Comparison of ENCODE assay signal across 16 cellular contexts in the genomic region with DNA sequence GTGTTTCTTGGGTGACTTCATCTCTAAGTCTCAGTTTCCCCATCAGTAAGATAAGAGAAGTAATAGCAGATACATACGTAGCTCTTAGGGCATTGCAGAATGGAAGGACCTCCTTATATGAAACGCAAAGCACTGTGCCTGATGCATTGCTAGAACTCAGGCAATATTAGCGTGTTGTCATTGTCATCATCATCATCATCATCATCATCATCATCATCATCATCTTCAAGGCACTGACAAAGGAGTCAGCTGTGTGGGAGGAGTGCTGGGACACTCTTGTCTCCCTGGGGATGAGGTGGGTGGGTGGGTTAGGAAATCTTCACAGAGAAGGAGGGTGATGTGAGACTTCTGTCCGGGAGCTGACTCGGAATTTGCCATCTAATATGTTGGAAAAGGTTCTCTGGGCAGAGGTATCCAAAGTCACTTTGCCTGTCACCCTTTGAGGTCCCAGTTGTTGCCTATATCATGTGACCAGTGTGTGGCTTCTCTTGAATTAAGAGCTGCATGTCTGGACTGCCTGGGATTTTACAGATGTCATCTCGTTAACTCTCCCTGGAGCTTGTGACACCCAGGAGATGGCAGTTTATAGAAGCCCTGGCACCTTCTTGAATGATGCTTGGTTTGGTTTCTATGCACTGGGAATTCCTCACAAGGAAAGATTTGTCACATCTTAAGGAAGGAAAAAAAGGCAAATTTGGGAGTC. TPM values are rescaled to one million over a fixed set of nuclear protein-coding genes. Genes with fewer than 3 reads are reported as not detected.
A peak's percentile ranks its signal among the peaks of the same experiment; 100 is the strongest.
DNase-seq lines count a peak whose midpoint lies in the region; ATAC-seq and TF ChIP-seq lines count a peak whose summit lies in the region.
"Had no signal": no experiment of that assay in that cellular context is flagged by ENCODE, and none has a peak within 500 bp of the region (broad histone marks: within the 10 kb centered on the region; RNA-seq: fewer than 3 reads in every experiment).

No MANE protein-coding gene starts in this region.

- TF ChIP-seq CTCF in HFFc6 (IDR thresholded peaks at IDR 0.05) (no peak), ascending aorta (IDR thresholded peaks at IDR 0.05) (no peak), gastroesophageal sphincter (IDR thresholded peaks at IDR 0.05) (no peak), stomach (IDR thresholded peaks at IDR 0.05) (no peak)

- peak overlapping the region; percentile 36 for H3K4me3 Mint-ChIP-seq in HFFc6
- H3K4me3 Mint-ChIP-seq: CD4-positive, alpha-beta memory T cell; natural killer cell treated with Interleukin-12 subunit alpha and Interleukin-12 subunit beta and Interleukin-15 and Interleukin-18, amount 100 ng/mL, for 72 hours had no signal

- H3K4me1 ChIP-seq in ascending aorta = peaks cover 6 to 50% of the 10 kb centered on the region in 2 donors
- H3K4me1 ChIP-seq in gastroesophageal sphincter = peaks cover 0 to 46% (median 12%) of the 10 kb centered on the region in 3 donors
- H3K4me1 ChIP-seq in stomach = peaks cover 5 to 45% (median 23%) of the 10 kb centered on the region in 4 donors
- H3K4me1 ChIP-seq: HAP-1 had no signal

- H3K4me3 ChIP-seq in ascending aorta = no peak overlapping the region
- no peak overlapping the region for H3K4me3 ChIP-seq in gastroesophageal sphincter
- H3K4me3 ChIP-seq in stomach = no peak overlapping the region
- H3K4me3 ChIP-seq: HAP-1, lower lobe of right lung had no signal

- H3K9me3 Mint-ChIP-seq in HFFc6 = no peaks in the 10 kb centered on the region
- H3K9me3 Mint-ChIP-seq: CD4-positive, alpha-beta memory T cell; natural killer cell treated with Interleukin-12 subunit alpha and Interleukin-12 subunit beta and Interleukin-15 and Interleukin-18, amount 100 ng/mL, for 72 hours had no signal

- peaks cover 7% of the 10 kb centered on the region; the same call in 1 of the 2 replicates for H3K36me3 Mint-ChIP-seq in HFFc6 (ENCODE audit: low read depth)
- H3K36me3 Mint-ChIP-seq: CD4-positive, alpha-beta memory T cell; natural killer cell treated with Interleukin-12 subunit alpha and Interleukin-12 subunit beta and Interleukin-15 and Interleukin-18, amount 100 ng/mL, for 72 hours had no signal

- TF ChIP-seq POLR2A in gastroesophageal sphincter (IDR thresholded peaks at IDR 0.05) (no peak), stomach (IDR thresholded peaks at IDR 0.05) (no peak)

- intact Hi-C loops in ascending aorta (cut with DNase I) = loop anchor here (10.0 kb wide), 1 partner anchor 324 kb away; no protein-coding TSS in a partner anchor
- intact Hi-C loops in stomach (cut with DNase I; ENCODE audit: low total_unique reads) = no loop called here

- peaks cover 49% of the 10 kb centered on the region for H3K4me1 Mint-ChIP-seq in HFFc6 (ENCODE audit: low read depth)

- H3K27ac Mint-ChIP-seq in HFFc6 = peak overlapping the region; percentile 76
- H3K27ac Mint-ChIP-seq: CD4-positive, alpha-beta memory T cell; natural killer cell treated with Interleukin-12 subunit alpha and Interleukin-12 subunit beta and Interleukin-15 and Interleukin-18, amount 100 ng/mL, for 72 hours had no signal

- no peak for ATAC-seq in gastroesophageal sphincter
- ATAC-seq: natural killer cell treated with Interleukin-12 subunit alpha and Interleukin-12 subunit beta and Interleukin-15 and Interleukin-18, amount 100 ng/mL, for 72 hours had no signal

- DNase-seq in HFFc6 = no peak
- peak in 1 of 2 donors; percentile 40 for DNase-seq in ascending aorta (ENCODE audit: low spot score in 2 of 2)
- no peak for DNase-seq in stomach
- no peak for DNase-seq in 8988T
- DNase-seq in HCEC 1CT = no peak
- DNase-seq in Kasumi-1 (lab: John Stamatoyannopoulos, UW) = no peak
- no peak for DNase-seq in cerebellum (ENCODE audit: low spot score)
- DNase-seq: CD4-positive, alpha-beta memory T cell; effector CD4-positive, alpha-beta T cell; lower lobe of right lung had no signal

- H3K9me3 ChIP-seq in ascending aorta (no peaks in the 10 kb centered on the region), gastroesophageal sphincter (no peaks in the 10 kb centered on the region), stomach (no peaks in the 10 kb centered on the region)
- H3K9me3 ChIP-seq: HAP-1, lower lobe of right lung had no signal

- TF ChIP-seq EP300 in gastroesophageal sphincter (IDR thresholded peaks at IDR 0.05) = no peak
- no peak for TF ChIP-seq EP300 in stomach (IDR thresholded peaks at IDR 0.05)

- H3K36me3 ChIP-seq in ascending aorta (no peaks in the 10 kb centered on the region), gastroesophageal sphincter (peaks cover 0 to 14% of the 10 kb centered on the region in 2 donors), stomach (no peaks in the 10 kb centered on the region)
- H3K36me3 ChIP-seq: HAP-1, lower lobe of right lung had no signal

- H3K27ac ChIP-seq in ascending aorta (peak overlapping the region; percentile 37 to 56), gastroesophageal sphincter (peak overlapping the region in 3 of 4 donors; percentile 52 to 67 (median 54)), stomach (peak overlapping the region in 4 of 5 donors; percentile 40 to 64 (median 57))
- H3K27ac ChIP-seq: lower lobe of right lung had no signal

- WGBS in gastroesophageal sphincter (ENCODE audit: low coverage in 1 of 2), 2 donors = 90 to 98% methylated on average over 2 to 6 of the region's 6 CpGs
- 93 to 96% (median 94%) methylated on average over 6 of the region's 6 CpGs for WGBS in stomach, 5 donors

- H3K27me3 ChIP-seq in ascending aorta (no peaks in the 10 kb centered on the region), gastroesophageal sphincter (no peaks in the 10 kb centered on the region), stomach (peaks cover 0 to 4% (median 0%) of the 10 kb centered on the region in 3 donors)

- peaks cover 12% of the 10 kb centered on the region for H3K27me3 Mint-ChIP-seq in HFFc6 (ENCODE audit: insufficient read depth)

RNA-seq across cellular contexts. Expression of a gene that starts 7.0 kb away (rescaled TPM):
- total RNA-seq in HFFc6 (2021; fragmentation: NEBNext Ultra II Directional; extraction: Animal tissue kit (Norgen Biotek cat#: 25700)) = 10 to 100 TPM; 55.0 to 67.2 (median 61.9) TPM
- 112 TPM for total RNA-seq in ascending aorta
- 100 to 1,000 TPM; 107 to 137 (median 111) TPM for total RNA-seq in gastroesophageal sphincter
- total RNA-seq in stomach = 10 to 100 TPM; 45.9 to 81.2 (median 69.5) TPM
- 10 to 100 TPM; 26.3 to 31.5 (median 27.0) TPM for polyA plus RNA-seq in stomach
- total RNA-seq in cerebellum = 18.8 TPM
- total RNA-seq: natural killer cell treated with Interleukin-12 subunit alpha and Interleukin-12 subunit beta and Interleukin-15 and Interleukin-18, amount 100 ng/mL, for 72 hours; T-helper 2 cell treated with Interferon-gamma antibody and Interleukin-4, amounts not matched to agents 100 ng/mL and 5 ng/mL, for 36 hours had no signal

RNA-seq across cellular contexts. Expression of a gene that starts 13.9 kb away (rescaled TPM):
- not detected for total RNA-seq in HFFc6 (2021; fragmentation: NEBNext Ultra II Directional; extraction: Animal tissue kit (Norgen Biotek cat#: 25700))
- not detected for total RNA-seq in ascending aorta
- total RNA-seq in gastroesophageal sphincter = not detected
- not detected for total RNA-seq in stomach
- not detected for polyA plus RNA-seq in stomach
- total RNA-seq in cerebellum = not detected
- total RNA-seq: CD4-positive, alpha-beta memory T cell; Daoy; lower lobe of right lung; natural killer cell treated with Interleukin-12 subunit alpha and Interleukin-12 subunit beta and Interleukin-15 and Interleukin-18, amount 100 ng/mL, for 72 hours; pulmonary artery endothelial cell; T-helper 2 cell treated with Interferon-gamma antibody and Interleukin-4, amounts not matched to agents 100 ng/mL and 5 ng/mL, for 36 hours had no signal
- polyA plus RNA-seq: CD4-positive, alpha-beta memory T cell had no signal
